25 cellular contexts compared by ENCODE assay signal in genomic region chr4:29536745-29537144, GRCh38.
"Had no signal": no experiment of that assay in that cellular context is flagged by ENCODE, and none has a peak within 500 bp of the region (broad histone marks: within the 10 kb centered on the region; RNA-seq: fewer than 3 reads in every experiment).

No MANE protein-coding gene starts in this region.

- H3K9ac ChIP-seq: neural progenitor cell, parathyroid adenoma had no signal

- H3K79me2 ChIP-seq: parathyroid adenoma had no signal

- H3K4me2 ChIP-seq: neural progenitor cell had no signal

- H3K4me1 ChIP-seq: neural progenitor cell, parathyroid adenoma, psoas muscle, right lobe of liver, sigmoid colon, stomach, tibial nerve, upper lobe of left lung, vagina had no signal

- DNase-seq: occipital lobe; ovary; posterior cingulate gyrus; psoas muscle; right cardiac atrium; right lobe of liver; sigmoid colon; small intestine; stimulated activated CD4-positive, alpha-beta T cell treated with anti-CD3 and anti-CD28 coated beads, Interleukin-15, amount 100 ng/mL, for 24 hours; stimulated activated CD4-positive, alpha-beta T cell treated with anti-CD3 and anti-CD28 coated beads, Interleukin-2, amount 100 ng/mL, for 24 hours; stimulated activated CD4-positive, alpha-beta T cell treated with anti-CD3 and anti-CD28 coated beads, Interleukin-2, amount 100 ng/mL, for 48 hours; stimulated activated CD4-positive, alpha-beta T cell treated with anti-CD3 and anti-CD28 coated beads, Interleukin-4, amount 100 ng/mL, for 24 hours; stimulated activated naive B cell treated with anti-CD40 and anti-IgM and Interleukin-4, amounts not matched to agents 10 μg/mL and 1 μg/mL and 100 μg/mL, for 72 hours; stimulated activated naive CD4-positive, alpha-beta T cell treated with Interleukin-2 at 50 U/mL for 16 hours; stomach; thyroid gland; trophoblast cell; upper lobe of left lung had no signal

- FAIRE-seq: small intestine, urothelium cell line had no signal

- H3K27me3 ChIP-seq: neural progenitor cell, ovary, right lobe of liver, sigmoid colon, stomach, thyroid gland, tibial nerve, upper lobe of left lung, vagina had no signal

- H3K9me3 ChIP-seq: ovary, psoas muscle, right lobe of liver, sigmoid colon, thoracic aorta, thyroid gland, tibial nerve, vagina had no signal

- H3K36me3 ChIP-seq: neural progenitor cell, ovary, right lobe of liver, sigmoid colon, stomach, thoracic aorta, thyroid gland, tibial nerve, upper lobe of left lung, vagina had no signal

- H2AFZ ChIP-seq: neural progenitor cell, parathyroid adenoma had no signal

- ATAC-seq: psoas muscle; right cardiac atrium; right lobe of liver; stimulated activated effector memory CD8-positive, alpha-beta T cell treated with anti-CD3 and anti-CD28 coated beads, Interleukin-12 subunit alpha, Interleukin-12 subunit beta, amount 100 ng/mL, for 72 hours; stimulated activated naive B cell treated with anti-CD40 and anti-IgM and Interleukin-4, amounts not matched to agents 10 μg/mL and 1 μg/mL and 100 μg/mL, for 72 hours had no signal

- H3K27ac ChIP-seq: neural progenitor cell, ovary, parathyroid adenoma, psoas muscle, right lobe of liver, sigmoid colon, stomach, thoracic aorta, thyroid gland, tibial nerve, upper lobe of left lung, vagina had no signal

- H3K4me3 ChIP-seq: neural progenitor cell, ovary, psoas muscle, right lobe of liver, sigmoid colon, stomach, thoracic aorta, thyroid gland, tibial nerve, upper lobe of left lung, vagina had no signal
